ENCODE assay signal across 13 cellular contexts in genomic region chr1:6098303-6099215, GRCh38. TPM values are rescaled to one million over a fixed set of nuclear protein-coding genes. Genes with fewer than 3 reads are reported as not detected.
A peak's percentile ranks its signal among the peaks of the same experiment; 100 is the strongest.
DNase-seq lines count a peak whose midpoint lies in the region; ATAC-seq and TF ChIP-seq lines count a peak whose summit lies in the region.
"Had no signal": no experiment of that assay in that cellular context is flagged by ENCODE, and none has a peak within 500 bp of the region (broad histone marks: within the 10 kb centered on the region; RNA-seq: fewer than 3 reads in every experiment).

No MANE protein-coding gene starts in this region.

- peak overlapping the region; percentile 88 for H3K27ac Mint-ChIP-seq in WTC11

- peaks cover 0 to 35% (median 21%) of the 10 kb centered on the region in 3 donors for H3K27me3 ChIP-seq in sigmoid colon

- no peak for TF ChIP-seq POLR2A in sigmoid colon (IDR thresholded peaks at IDR 0.05)

- CTCF ChIA-PET in WTC11 (lab: Charles Lee), result interaction anchor here (1.2 to 1.9 kb wide), 2 partner anchors 46 to 141 kb away, joined by 3 to 8 read pairs; no protein-coding TSS in a partner anchor

- H3K27ac ChIP-seq in sigmoid colon, result peak overlapping the region in 1 of 4 donors; percentile 10

- POLR2A ChIA-PET in WTC11 (lab: Charles Lee), result no interaction called here

- no peaks in the 10 kb centered on the region for H3K4me1 Mint-ChIP-seq in WTC11
- H3K4me1 Mint-ChIP-seq: activated naive CD4-positive, alpha-beta T cell treated with anti-CD3 and anti-CD28 coated beads, Interleukin-2, amount 50 U/mL, for 24 hours had no signal

- no peaks in the 10 kb centered on the region for H3K36me3 ChIP-seq in sigmoid colon

- no peaks in the 10 kb centered on the region for H3K36me3 Mint-ChIP-seq in WTC11

- 77 to 82% methylated on average over 24 of the region's 24 CpGs for WGBS in sigmoid colon, 2 donors

- TF ChIP-seq CTCF in WTC11 (IDR thresholded peaks at IDR 0.05), result no peak
- no peak for TF ChIP-seq CTCF in fibroblast of villous mesenchyme (IDR thresholded peaks at IDR 0.05; ENCODE audit: insufficient read depth, low read depth, low read length)
- TF ChIP-seq CTCF in sigmoid colon (IDR thresholded peaks at IDR 0.05), result no peak

- ATAC-seq in WTC11 (no peak), GM18520 (IDR thresholded peaks at IDR 0.05; ENCODE audit: unreplicated experiment) (no peak), GM21737 (IDR thresholded peaks at IDR 0.05; ENCODE audit: unreplicated experiment) (no peak)

- intact Hi-C loops in sigmoid colon (cut with DNase I), result no loop called here

- H3K9me3 ChIP-seq in sigmoid colon, result no peaks in the 10 kb centered on the region

- H3K9me3 Mint-ChIP-seq in WTC11, result no peaks in the 10 kb centered on the region
- H3K9me3 Mint-ChIP-seq: activated naive CD4-positive, alpha-beta T cell treated with anti-CD3 and anti-CD28 coated beads, Interleukin-2, amount 50 U/mL, for 24 hours had no signal

- DNase-seq in EH (ENCODE audit: low read depth) (peak; percentile 74), WTC11 (ENCODE audit: low spot score) (no peak), fibroblast of villous mesenchyme (ENCODE audit: low read depth) (peak; percentile 57), sigmoid colon (peak; percentile 70), DMS114 treated with DMSO at 0.1 percent for 48 hours (lab: John Stamatoyannopoulos, UW; ENCODE audit: unreplicated experiment) (no peak)
- DNase-seq in activated T-cell treated with anti-CD3 and anti-CD28 coated beads, Interleukin-2, amount 50 U/mL, for 1 hour, result no peak
- DNase-seq: activated CD4-positive, alpha-beta T cell treated with anti-CD3 and anti-CD28 coated beads, Interleukin-2, amount 50 U/mL, for 1 hour; effector CD4-positive, alpha-beta T cell; hippocampal formation; mammary epithelial cell had no signal

- H3K4me3 Mint-ChIP-seq in WTC11, result no peak overlapping the region
- H3K4me3 Mint-ChIP-seq: activated naive CD4-positive, alpha-beta T cell treated with anti-CD3 and anti-CD28 coated beads, Interleukin-2, amount 50 U/mL, for 24 hours had no signal

- H3K27me3 Mint-ChIP-seq in WTC11 (ENCODE audit: low read depth), result no peaks in the 10 kb centered on the region
- H3K27me3 Mint-ChIP-seq: activated naive CD4-positive, alpha-beta T cell treated with anti-CD3 and anti-CD28 coated beads, Interleukin-2, amount 50 U/mL, for 24 hours had no signal

- no peak for TF ChIP-seq EP300 in sigmoid colon (IDR thresholded peaks at IDR 0.05)

- H3K4me1 ChIP-seq in sigmoid colon, result peaks cover 0 to 3% (median 0%) of the 10 kb centered on the region in 4 donors

- no peak overlapping the region for H3K4me3 ChIP-seq in fibroblast of villous mesenchyme (ENCODE audit: low read depth, low read length)
- H3K4me3 ChIP-seq in sigmoid colon, result no peak overlapping the region

TF ChIP-seq in WTC11, 78 proteins besides CTCF, POLR2A, EP300 and RAD21:
- TF ChIP-seq SOX15 (CRISPR knock-in tag; IDR thresholded peaks at IDR 0.05), result no peak
- no peak for TF ChIP-seq ZBTB21 (CRISPR knock-in tag; IDR thresholded peaks at IDR 0.05; ENCODE audit: borderline replicate concordance)
- no peak for TF ChIP-seq ZNF263 (CRISPR knock-in tag; IDR thresholded peaks at IDR 0.05; ENCODE audit: low read depth)
- no peak for TF ChIP-seq GRHL2 (CRISPR knock-in tag; IDR thresholded peaks at IDR 0.05; ENCODE audit: insufficient replicate concordance, severe bottlenecking)
- no peak for TF ChIP-seq RELA (CRISPR knock-in tag; IDR thresholded peaks at IDR 0.05; ENCODE audit: borderline replicate concordance)
- no peak for TF ChIP-seq ZNF138 (CRISPR knock-in tag; conservative IDR thresholded peaks at IDR 0.05)
- no peak for TF ChIP-seq USF2 (CRISPR knock-in tag; IDR thresholded peaks at IDR 0.05)
- no peak for TF ChIP-seq NFE2L1 (CRISPR knock-in tag; IDR thresholded peaks at IDR 0.05)
- TF ChIP-seq MAX (CRISPR knock-in tag; IDR thresholded peaks at IDR 0.05), result no peak
- TF ChIP-seq STAT6 (CRISPR knock-in tag; conservative IDR thresholded peaks at IDR 0.05; ENCODE audit: low read depth), result no peak
- no peak for TF ChIP-seq ZNF532 (CRISPR knock-in tag; IDR thresholded peaks at IDR 0.05; ENCODE audit: borderline replicate concordance)
- no peak for TF ChIP-seq RORB (CRISPR knock-in tag; IDR thresholded peaks at IDR 0.05)
- no peak for TF ChIP-seq E2F1 (CRISPR knock-in tag; IDR thresholded peaks at IDR 0.05)
- no peak for TF ChIP-seq ESRRA (CRISPR knock-in tag; IDR thresholded peaks at IDR 0.05; ENCODE audit: borderline replicate concordance)
- no peak for TF ChIP-seq ELF4 (CRISPR knock-in tag; IDR thresholded peaks at IDR 0.05; ENCODE audit: low read depth)
- TF ChIP-seq ATF1 (CRISPR knock-in tag; IDR thresholded peaks at IDR 0.05), result no peak

RNA-seq across cellular contexts. Expression of gene KCNAB2, which starts 52.9 kb away (rescaled TPM):
- total RNA-seq in WTC11 (2021) (9.3 to 10.3 TPM (median 9.6 TPM) in 3 replicates), fibroblast of villous mesenchyme (2.6 and 3.5 TPM in 2 replicates), sigmoid colon (1 to 10 TPM; 6.8 to 9.0 (median 7.7) TPM)
- 10 to 100 TPM in 1 of 3 donors, 1 to 10 TPM in 2; 3.0 to 23.5 (median 4.9) TPM for polyA plus RNA-seq in sigmoid colon

Comparison
In these comparisons a context has a peak if more than half of its experiments do, and no peak if none do; other contexts are left out.
1. DNase-seq: peak in EH (single experiment), fibroblast of villous mesenchyme (single experiment) and sigmoid colon (single experiment); none in WTC11 (single experiment), DMS114 treated with DMSO at 0.1 percent for 48 hours (single experiment) and activated T-cell treated with anti-CD3 and anti-CD28 coated beads, Interleukin-2, amount 50 U/mL, for 1 hour (single experiment).